Comparison of ENCODE assay signal across 11 cellular contexts in the genomic region with DNA sequence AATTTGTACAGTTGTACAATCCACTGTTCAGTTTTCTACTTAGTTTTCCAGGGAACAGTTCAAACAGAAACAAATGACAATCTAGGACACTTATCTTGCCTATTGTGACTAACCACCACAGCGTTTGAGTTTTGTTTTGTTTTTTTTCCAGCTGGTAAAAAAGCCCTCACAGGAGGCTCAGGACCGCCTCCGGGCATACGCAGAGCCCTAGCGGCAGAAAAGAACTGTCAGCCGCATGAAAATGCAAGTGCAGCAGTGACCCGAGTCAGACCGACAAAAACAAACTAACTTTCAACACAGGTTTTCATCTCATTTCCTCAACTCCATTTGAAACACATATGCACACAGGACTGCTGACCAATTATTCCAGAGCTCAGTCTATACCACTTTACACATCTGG.
DNase-seq lines count a peak whose midpoint lies in the region; ATAC-seq and TF ChIP-seq lines count a peak whose summit lies in the region.
"Had no signal": no experiment of that assay in that cellular context is flagged by ENCODE, and none has a peak within 500 bp of the region (broad histone marks: within the 10 kb centered on the region; RNA-seq: fewer than 3 reads in every experiment).

No MANE protein-coding gene starts in this region.

- H3K27me3 ChIP-seq in cardiac muscle cell, result peaks cover 26% of the 10 kb centered on the region
- H3K27me3 ChIP-seq in adrenal gland, result no peaks in the 10 kb centered on the region
- no peaks in the 10 kb centered on the region for H3K27me3 ChIP-seq in kidney epithelial cell (ENCODE audit: control insufficient read depth, insufficient read depth, low read length)
- H3K27me3 ChIP-seq: BE2C had no signal

- H3K36me3 Mint-ChIP-seq in activated T-cell treated with anti-CD3 and anti-CD28 coated beads, Interleukin-2, amount 50 U/mL, for 72 hours (ENCODE audit: insufficient read depth in 2 of 2), result no peaks in the 10 kb centered on the region
- H3K36me3 Mint-ChIP-seq in stimulated activated effector memory CD8-positive, alpha-beta T cell treated with anti-CD3 and anti-CD28 coated beads, Interleukin-12 subunit alpha, Interleukin-12 subunit beta, amount 100 ng/mL, for 72 hours, result no peaks in the 10 kb centered on the region

- H3K9me3 Mint-ChIP-seq in activated T-cell treated with anti-CD3 and anti-CD28 coated beads, Interleukin-2, amount 50 U/mL, for 72 hours, result no peaks in the 10 kb centered on the region
- no peaks in the 10 kb centered on the region for H3K9me3 Mint-ChIP-seq in stimulated activated effector memory CD8-positive, alpha-beta T cell treated with anti-CD3 and anti-CD28 coated beads, Interleukin-12 subunit alpha, Interleukin-12 subunit beta, amount 100 ng/mL, for 72 hours

- peak; percentile 19 for TF ChIP-seq CTCF in cardiac muscle cell (IDR thresholded peaks at IDR 0.05; ENCODE audit: low read depth, low read length)
- TF ChIP-seq CTCF in adrenal gland (IDR thresholded peaks at IDR 0.05), result peak; percentile 13 to 53 (median 48)
- TF ChIP-seq CTCF in kidney epithelial cell (IDR thresholded peaks at IDR 0.05; ENCODE audit: insufficient read depth, low read length, poor library complexity, severe bottlenecking), result peak; percentile 26

- H3K9me3 ChIP-seq in cardiac muscle cell (ENCODE audit: low read depth), result no peaks in the 10 kb centered on the region
- H3K9me3 ChIP-seq in adrenal gland (replicated peaks in 1 of 3), result no peaks in the 10 kb centered on the region
- H3K9me3 ChIP-seq: BE2C had no signal

- no peak for ATAC-seq in GM21737 (IDR thresholded peaks at IDR 0.05; ENCODE audit: unreplicated experiment)
- ATAC-seq in activated T-cell treated with anti-CD3 and anti-CD28 coated beads, Interleukin-2, amount 50 U/mL, for 72 hours (replicated peaks in 1 of 2), result no peak
- no peak for ATAC-seq in stimulated activated effector memory CD8-positive, alpha-beta T cell treated with anti-CD3 and anti-CD28 coated beads, Interleukin-12 subunit alpha, Interleukin-12 subunit beta, amount 100 ng/mL, for 72 hours
- ATAC-seq in HG02588 (IDR thresholded peaks at IDR 0.05; ENCODE audit: unreplicated experiment), result no peak

- WGBS in adrenal gland, 4 donors, result 15 to 35% (median 33%) methylated on average over 8 of the region's 8 CpGs

- H3K4me1 Mint-ChIP-seq in activated T-cell treated with anti-CD3 and anti-CD28 coated beads, Interleukin-2, amount 50 U/mL, for 72 hours (ENCODE audit: low read depth), result peaks cover 3% of the 10 kb centered on the region
- H3K4me1 Mint-ChIP-seq in stimulated activated effector memory CD8-positive, alpha-beta T cell treated with anti-CD3 and anti-CD28 coated beads, Interleukin-12 subunit alpha, Interleukin-12 subunit beta, amount 100 ng/mL, for 72 hours, result no peaks in the 10 kb centered on the region

- DNase-seq in cardiac muscle cell (ENCODE audit: low read depth in 1 of 2, low spot score in 1 of 2) (peak in 1 of 2 donors; percentile 27), cardiac septum (ENCODE audit: low spot score) (no peak), adrenal gland (peak; percentile 49 to 84 (median 73)), kidney epithelial cell (ENCODE audit: low read depth) (no peak)
- DNase-seq in activated T-cell treated with anti-CD3 and anti-CD28 coated beads, Interleukin-2, amount 50 U/mL, for 72 hours, result no peak
- no peak for DNase-seq in stimulated activated effector memory CD8-positive, alpha-beta T cell treated with anti-CD3 and anti-CD28 coated beads, Interleukin-12 subunit alpha, Interleukin-12 subunit beta, amount 100 ng/mL, for 72 hours (ENCODE audit: low spot score in 2 of 2)
- DNase-seq: BE2C, NCI-H2081 treated with DMSO at 0.1 percent for 48 hours, WERI-Rb-1 had no signal

- no peaks in the 10 kb centered on the region for H3K4me1 ChIP-seq in cardiac muscle cell (ENCODE audit: low read depth)
- peaks cover 0 to 15% of the 10 kb centered on the region in 2 donors for H3K4me1 ChIP-seq in adrenal gland (replicated peaks in 1 of 2)
- H3K4me1 ChIP-seq: BE2C had no signal

- no peak overlapping the region for H3K27ac ChIP-seq in cardiac muscle cell
- H3K27ac ChIP-seq in adrenal gland, result peak overlapping the region in 4 of 5 donors; percentile 41 to 65 (median 58)
- H3K27ac ChIP-seq: WERI-Rb-1 had no signal

- no peak overlapping the region for H3K27ac Mint-ChIP-seq in activated T-cell treated with anti-CD3 and anti-CD28 coated beads, Interleukin-2, amount 50 U/mL, for 72 hours
- no peak overlapping the region for H3K27ac Mint-ChIP-seq in stimulated activated effector memory CD8-positive, alpha-beta T cell treated with anti-CD3 and anti-CD28 coated beads, Interleukin-12 subunit alpha, Interleukin-12 subunit beta, amount 100 ng/mL, for 72 hours

- H3K4me3 Mint-ChIP-seq in activated T-cell treated with anti-CD3 and anti-CD28 coated beads, Interleukin-2, amount 50 U/mL, for 72 hours, result no peak overlapping the region
- no peak overlapping the region for H3K4me3 Mint-ChIP-seq in stimulated activated effector memory CD8-positive, alpha-beta T cell treated with anti-CD3 and anti-CD28 coated beads, Interleukin-12 subunit alpha, Interleukin-12 subunit beta, amount 100 ng/mL, for 72 hours

- H3K36me3 ChIP-seq in cardiac muscle cell, result no peaks in the 10 kb centered on the region
- H3K36me3 ChIP-seq in adrenal gland (replicated peaks in 1 of 2), result no peaks in the 10 kb centered on the region
- no peaks in the 10 kb centered on the region for H3K36me3 ChIP-seq in kidney epithelial cell (ENCODE audit: control insufficient read depth, insufficient read depth, low read length)
- H3K36me3 ChIP-seq: BE2C, WERI-Rb-1 had no signal

- TF ChIP-seq POLR2A in adrenal gland (IDR thresholded peaks at IDR 0.05), result peak in 1 of 2 donors; percentile 42

- intact Hi-C loops in cardiac septum (cut with DNase I) (loop anchor here (5.0 kb wide), 3 partner anchors 70 to 410 kb away; partner anchors contain the start of gene STEAP3), adrenal gland (cut with DNase I) (no loop called here)

- no peak overlapping the region for H3K4me3 ChIP-seq in cardiac muscle cell
- no peak overlapping the region for H3K4me3 ChIP-seq in adrenal gland
- H3K4me3 ChIP-seq in kidney epithelial cell (ENCODE audit: low read depth, low read length), result no peak overlapping the region

- H3K27me3 Mint-ChIP-seq in activated T-cell treated with anti-CD3 and anti-CD28 coated beads, Interleukin-2, amount 50 U/mL, for 72 hours (ENCODE audit: low read depth), result no peaks in the 10 kb centered on the region

Comparison
In these comparisons a context has a peak if more than half of its experiments do, and no peak if none do; other contexts are left out.
1. DNase-seq: peak in adrenal gland (7 of 7); none in cardiac septum (single experiment), kidney epithelial cell (single experiment), activated T-cell treated with anti-CD3 and anti-CD28 coated beads, Interleukin-2, amount 50 U/mL, for 72 hours (0 of 2) and stimulated activated effector memory CD8-positive, alpha-beta T cell treated with anti-CD3 and anti-CD28 coated beads, Interleukin-12 subunit alpha, Interleukin-12 subunit beta, amount 100 ng/mL, for 72 hours (0 of 2).
2. Peak in every context shown above with its lines, with median percentiles within 50 percentile points of each other: CTCF ChIP-seq.